Comparison of ENCODE assay signal across 9 cellular contexts in genomic region chr4:85929926-85930325, GRCh38.
DNase-seq lines count a peak whose midpoint lies in the region; ATAC-seq and TF ChIP-seq lines count a peak whose summit lies in the region.
"Had no signal": no experiment of that assay in that cellular context is flagged by ENCODE, and none has a peak within 500 bp of the region (broad histone marks: within the 10 kb centered on the region; RNA-seq: fewer than 3 reads in every experiment).

No MANE protein-coding gene starts in this region.

- no TSS peak for BruUV-seq in Caco-2 (replicated peaks; lab: Mats Ljungman, UMichigan)

- peak overlapping the region; percentile 9; the same call in 1 of the 2 replicates for H3K4me3 ChIP-seq in Caco-2 (ENCODE audit: low read depth, low read length)
- peak overlapping the region; percentile 60 to 69 for H3K4me3 ChIP-seq in duodenal mucosa (ENCODE audit: low read depth in 1 of 2, low read length in 2 of 2)

- H3K4me1 Mint-ChIP-seq in Caco-2 (ENCODE audit: low read depth, unreplicated experiment) (peaks cover 38% of the 10 kb centered on the region), IgD-negative memory B cell (peaks cover 19 to 29% (median 28%) of the 10 kb centered on the region in 3 donors), nephron (peaks cover 58% of the 10 kb centered on the region)

- H3K27ac Mint-ChIP-seq in Caco-2 (ENCODE audit: unreplicated experiment) = peak overlapping the region; percentile 84
- peak overlapping the region in 2 of 3 donors; percentile 41 to 59 for H3K27ac Mint-ChIP-seq in IgD-negative memory B cell
- H3K27ac Mint-ChIP-seq in nephron = peak overlapping the region; percentile 92

- DNase-seq in Caco-2 = peak in 1 of 2 experiments; percentile 19
- DNase-seq in RWPE1 (ENCODE audit: low spot score) = no peak
- no peak for DNase-seq in SKM-1 (lab: John Stamatoyannopoulos, UW; ENCODE audit: unreplicated experiment)

- no peaks in the 10 kb centered on the region for H3K27me3 ChIP-seq in Caco-2 (replicated peaks; ENCODE audit: control insufficient read depth, insufficient read depth, low read length)
- no peaks in the 10 kb centered on the region for H3K27me3 ChIP-seq in duodenal mucosa (ENCODE audit: control insufficient read depth in 1 of 2, insufficient read depth in 2 of 2, low read length in 2 of 2)

- intact Hi-C loops in Caco-2 (cut with micrococcal nuclease; ENCODE audit: unreplicated experiment) = loop anchor here (1.0 kb wide), 1 partner anchor 133 kb away; no protein-coding TSS in a partner anchor

- H3K9me3 Mint-ChIP-seq in Caco-2 (ENCODE audit: unreplicated experiment) (no peaks in the 10 kb centered on the region), IgD-negative memory B cell (no peaks in the 10 kb centered on the region), nephron (no peaks in the 10 kb centered on the region)

- CTCF ChIA-PET in Caco-2 (lab: Charles Lee) (no interaction called here), RWPE1 (lab: Yijun Ruan, JAX) (interaction anchor here (0.7 kb wide), 1 partner anchor 10 kb away, joined by 5 read pairs; no protein-coding TSS in a partner anchor)

- H3K36me3 Mint-ChIP-seq in Caco-2 (ENCODE audit: insufficient read depth, unreplicated experiment) (no peaks in the 10 kb centered on the region), IgD-negative memory B cell (peaks cover 2% of the 10 kb centered on the region), nephron (ENCODE audit: low read depth) (peaks cover 11% of the 10 kb centered on the region)

- ATAC-seq in GM21381 (IDR thresholded peaks at IDR 0.05; ENCODE audit: unreplicated experiment) (no peak), GM18909 (IDR thresholded peaks at IDR 0.05; ENCODE audit: poor library complexity, unreplicated experiment) (no peak)
- ATAC-seq: SK-N-SH treated with all-trans-retinoic acid at 6 μM for 48 hours had no signal

- H3K36me3 ChIP-seq in Caco-2 (ENCODE audit: control insufficient read depth, insufficient read depth, low read length) = no peaks in the 10 kb centered on the region
- H3K36me3 ChIP-seq in duodenal mucosa (ENCODE audit: control insufficient read depth in 1 of 2, insufficient read depth in 2 of 2, low read length in 2 of 2) = no peaks in the 10 kb centered on the region

- H3K4me1 ChIP-seq in Caco-2 (peaks cover 26% of the 10 kb centered on the region), duodenal mucosa (ENCODE audit: control insufficient read depth in 1 of 2, insufficient read depth in 2 of 2, low read length in 2 of 2) (peaks cover 30 to 33% of the 10 kb centered on the region in 2 donors)

- H3K9me3 ChIP-seq in Caco-2 (no peaks in the 10 kb centered on the region), duodenal mucosa (ENCODE audit: control insufficient read depth in 1 of 2, low read length in 2 of 2) (no peaks in the 10 kb centered on the region)

- peak overlapping the region; percentile 41 to 66 for H3K9ac ChIP-seq in duodenal mucosa (ENCODE audit: low read depth in 1 of 2, low read length in 2 of 2)

- POLR2A ChIA-PET in Caco-2 (lab: Charles Lee) (no interaction called here), RWPE1 (lab: Yijun Ruan, JAX; ENCODE audit: low non-redundant PET) (no interaction called here)

- H3K4me3 Mint-ChIP-seq in Caco-2 (ENCODE audit: unreplicated experiment) (peak overlapping the region; percentile 70), IgD-negative memory B cell (peak overlapping the region in 2 of 4 donors; percentile 38 to 41), nephron (peak overlapping the region; percentile 69 to 86 (median 80))

- peak overlapping the region; percentile 15 for H3K27ac ChIP-seq in duodenal mucosa (ENCODE audit: low read depth, low read length)
- no peak overlapping the region for H3K27ac ChIP-seq in RWPE1

- no peaks in the 10 kb centered on the region for H3K27me3 Mint-ChIP-seq in Caco-2 (ENCODE audit: insufficient read depth, unreplicated experiment)
- H3K27me3 Mint-ChIP-seq in IgD-negative memory B cell = no peaks in the 10 kb centered on the region
- H3K27me3 Mint-ChIP-seq in nephron (ENCODE audit: low read depth) = no peaks in the 10 kb centered on the region

- no peak for TF ChIP-seq CTCF in Caco-2 (IDR thresholded peaks at IDR 0.05; ENCODE audit: insufficient read depth in 1 of 2, low read depth in 1 of 2, low read length in 1 of 2, severe bottlenecking in 1 of 2, unreplicated experiment in 1 of 2)
- TF ChIP-seq CTCF in nephron (IDR thresholded peaks at IDR 0.05; ENCODE audit: unreplicated experiment in 3 of 3) = no peak
- TF ChIP-seq CTCF in RWPE1 (conservative IDR thresholded peaks at IDR 0.05; ENCODE audit: low read depth) = no peak
